ENCODE assay signal across 2 cellular contexts in the genomic region with DNA sequence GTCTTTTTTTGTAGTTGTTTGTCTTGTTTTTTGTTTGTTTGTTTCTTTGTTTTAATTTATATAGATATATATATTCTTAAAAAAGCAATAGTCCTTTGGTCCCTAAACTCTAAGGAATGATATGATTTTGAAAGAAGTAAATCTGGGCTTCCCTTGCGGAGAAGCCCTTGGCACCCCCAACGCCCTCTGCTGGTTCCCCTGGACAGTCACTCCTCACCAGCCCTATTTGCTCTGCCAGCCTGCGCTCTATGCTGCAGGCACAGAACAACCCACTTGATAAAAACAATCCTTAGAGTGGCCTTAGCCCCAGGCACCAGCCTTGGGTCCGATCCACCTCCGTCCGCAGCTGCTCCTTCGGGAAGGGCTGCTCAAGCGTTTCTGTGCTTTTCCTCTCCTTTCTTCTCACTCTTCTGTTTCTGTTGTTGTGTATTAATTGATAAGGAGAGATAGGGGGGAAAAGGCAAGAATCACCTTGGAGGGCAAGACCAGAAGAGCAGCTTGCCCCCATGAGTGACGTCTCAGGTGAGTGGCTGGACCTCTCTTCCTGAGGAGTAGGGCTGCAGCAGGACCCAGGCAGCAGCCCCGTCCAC.
A peak's percentile ranks its signal among the peaks of the same experiment; 100 is the strongest.
TF ChIP-seq lines count a peak whose summit lies in the region.

No MANE protein-coding gene starts in this region.

TF ChIP-seq in K562, 482 proteins besides CTCF, POLR2A, EP300 and RAD21 (continues in another document):
- TF ChIP-seq ZNF695 (CRISPR knock-in tag; IDR thresholded peaks at IDR 0.05) (no peak), ZFPM2 (CRISPR knock-in tag; IDR thresholded peaks at IDR 0.05) (no peak), RCOR1 (IDR thresholded peaks at IDR 0.05; ENCODE audit: borderline replicate concordance in 1 of 2, low read depth in 2 of 2, low read length in 2 of 2) (peak in 1 of 2 experiments; percentile 70; a peak in 1 of 4 replicates), ID3 (CRISPR knock-in tag; IDR thresholded peaks at IDR 0.05) (no peak), ID3 (tag; IDR thresholded peaks at IDR 0.05) (0 out of 2 replicates have a peak, but pooled peaks have one; percentile 19), ZNF518B (CRISPR knock-in tag; IDR thresholded peaks at IDR 0.05) (no peak), KLF16 (IDR thresholded peaks at IDR 0.05) (0 out of 2 replicates have a peak, but pooled peaks have one; percentile 23), NFE2 (IDR thresholded peaks at IDR 0.05; ENCODE audit: low read depth) (no peak), BCL6 (CRISPR knock-in tag; IDR thresholded peaks at IDR 0.05) (no peak), ZNF830 (CRISPR knock-in tag; IDR thresholded peaks at IDR 0.05) (no peak), XRCC3 (IDR thresholded peaks at IDR 0.05) (no peak), TRIM28 (IDR thresholded peaks at IDR 0.05) (no peak), C11orf30 (IDR thresholded peaks at IDR 0.05; ENCODE audit: low read depth) (no peak), DDX20 (tag; IDR thresholded peaks at IDR 0.05; ENCODE audit: low read depth) (no peak), CREB1 (IDR thresholded peaks at IDR 0.05) (no peak), CREB1 (CRISPR knock-in tag; IDR thresholded peaks at IDR 0.05) (no peak), U2AF1 (optimal IDR thresholded peaks at IDR 0.05; ENCODE audit: low read depth, low read length) (no peak), ZNF445 (CRISPR knock-in tag; IDR thresholded peaks at IDR 0.05; ENCODE audit: low read depth) (no peak), CBX5 (IDR thresholded peaks at IDR 0.05; ENCODE audit: borderline replicate concordance, low read depth) (no peak), ZNF586 (CRISPR knock-in tag; conservative IDR thresholded peaks at IDR 0.05) (no peak), BRCA1 (IDR thresholded peaks at IDR 0.05) (no peak), BRCA1 (CRISPR knock-in tag; IDR thresholded peaks at IDR 0.05) (no peak), ADNP (tag; IDR thresholded peaks at IDR 0.05) (no peak), MAX (CRISPR knock-in tag; IDR thresholded peaks at IDR 0.05) (no peak), GTF2E2 (tag; IDR thresholded peaks at IDR 0.05) (no peak), HNRNPH1 (optimal IDR thresholded peaks at IDR 0.05; ENCODE audit: low read depth, low read length) (no peak), NFE2L1 (tag; IDR thresholded peaks at IDR 0.05; ENCODE audit: borderline replicate concordance, low read depth) (no peak), MTA3 (IDR thresholded peaks at IDR 0.05; ENCODE audit: borderline replicate concordance) (peak; percentile 18; the same call in 1 of the 2 replicates)
- TF ChIP-seq, protein P1, sequence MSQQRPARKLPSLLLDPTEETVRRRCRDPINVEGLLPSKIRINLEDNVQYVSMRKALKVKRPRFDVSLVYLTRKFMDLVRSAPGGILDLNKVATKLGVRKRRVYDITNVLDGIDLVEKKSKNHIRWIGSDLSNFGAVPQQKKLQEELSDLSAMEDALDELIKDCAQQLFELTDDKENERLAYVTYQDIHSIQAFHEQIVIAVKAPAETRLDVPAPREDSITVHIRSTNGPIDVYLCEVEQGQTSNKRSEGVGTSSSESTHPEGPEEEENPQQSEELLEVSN (IDR thresholded peaks at IDR 0.05; ENCODE audit: borderline replicate concordance in 1 of 2, extremely low read depth in 1 of 2, insufficient read depth in 1 of 2, insufficient read length in 1 of 2, low read depth in 1 of 2, low read length in 1 of 2, poor library complexity in 1 of 2, severe bottlenecking in 1 of 2), result no peak
- TF ChIP-seq, protein P2, sequence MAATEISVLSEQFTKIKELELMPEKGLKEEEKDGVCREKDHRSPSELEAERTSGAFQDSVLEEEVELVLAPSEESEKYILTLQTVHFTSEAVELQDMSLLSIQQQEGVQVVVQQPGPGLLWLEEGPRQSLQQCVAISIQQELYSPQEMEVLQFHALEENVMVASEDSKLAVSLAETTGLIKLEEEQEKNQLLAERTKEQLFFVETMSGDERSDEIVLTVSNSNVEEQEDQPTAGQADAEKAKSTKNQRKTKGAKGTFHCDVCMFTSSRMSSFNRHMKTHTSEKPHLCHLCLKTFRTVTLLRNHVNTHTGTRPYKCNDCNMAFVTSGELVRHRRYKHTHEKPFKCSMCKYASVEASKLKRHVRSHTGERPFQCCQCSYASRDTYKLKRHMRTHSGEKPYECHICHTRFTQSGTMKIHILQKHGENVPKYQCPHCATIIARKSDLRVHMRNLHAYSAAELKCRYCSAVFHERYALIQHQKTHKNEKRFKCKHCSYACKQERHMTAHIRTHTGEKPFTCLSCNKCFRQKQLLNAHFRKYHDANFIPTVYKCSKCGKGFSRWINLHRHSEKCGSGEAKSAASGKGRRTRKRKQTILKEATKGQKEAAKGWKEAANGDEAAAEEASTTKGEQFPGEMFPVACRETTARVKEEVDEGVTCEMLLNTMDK (IDR thresholded peaks at IDR 0.05; ENCODE audit: borderline replicate concordance, insufficient read depth, low read depth, low read length, poor library complexity, severe bottlenecking), result peak; percentile 73

TF ChIP-seq in HepG2, 621 proteins besides CTCF, POLR2A, EP300 and RAD21:
- TF ChIP-seq STAG1 (CRISPR knock-in tag; IDR thresholded peaks at IDR 0.05) (peak; percentile 64), MIER3 (CRISPR knock-in tag; IDR thresholded peaks at IDR 0.05; ENCODE audit: borderline replicate concordance) (no peak), MXI1 (IDR thresholded peaks at IDR 0.05; ENCODE audit: borderline replicate concordance, low read depth, low read length) (no peak), NCOR1 (IDR thresholded peaks at IDR 0.05; ENCODE audit: borderline replicate concordance, low read length) (no peak), SMC3 (IDR thresholded peaks at IDR 0.05; ENCODE audit: low read length) (peak; percentile 63), ZNF282 (IDR thresholded peaks at IDR 0.05; ENCODE audit: partially characterized antibody) (no peak), BHLHE40 (IDR thresholded peaks at IDR 0.05; ENCODE audit: low read length) (no peak)
- TF ChIP-seq, protein P3, sequence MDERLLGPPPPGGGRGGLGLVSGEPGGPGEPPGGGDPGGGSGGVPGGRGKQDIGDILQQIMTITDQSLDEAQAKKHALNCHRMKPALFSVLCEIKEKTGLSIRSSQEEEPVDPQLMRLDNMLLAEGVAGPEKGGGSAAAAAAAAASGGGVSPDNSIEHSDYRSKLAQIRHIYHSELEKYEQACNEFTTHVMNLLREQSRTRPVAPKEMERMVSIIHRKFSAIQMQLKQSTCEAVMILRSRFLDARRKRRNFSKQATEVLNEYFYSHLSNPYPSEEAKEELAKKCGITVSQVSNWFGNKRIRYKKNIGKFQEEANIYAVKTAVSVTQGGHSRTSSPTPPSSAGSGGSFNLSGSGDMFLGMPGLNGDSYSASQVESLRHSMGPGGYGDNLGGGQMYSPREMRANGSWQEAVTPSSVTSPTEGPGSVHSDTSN (CRISPR knock-in tag; IDR thresholded peaks at IDR 0.05), result no peak
- TF ChIP-seq, protein P4, sequence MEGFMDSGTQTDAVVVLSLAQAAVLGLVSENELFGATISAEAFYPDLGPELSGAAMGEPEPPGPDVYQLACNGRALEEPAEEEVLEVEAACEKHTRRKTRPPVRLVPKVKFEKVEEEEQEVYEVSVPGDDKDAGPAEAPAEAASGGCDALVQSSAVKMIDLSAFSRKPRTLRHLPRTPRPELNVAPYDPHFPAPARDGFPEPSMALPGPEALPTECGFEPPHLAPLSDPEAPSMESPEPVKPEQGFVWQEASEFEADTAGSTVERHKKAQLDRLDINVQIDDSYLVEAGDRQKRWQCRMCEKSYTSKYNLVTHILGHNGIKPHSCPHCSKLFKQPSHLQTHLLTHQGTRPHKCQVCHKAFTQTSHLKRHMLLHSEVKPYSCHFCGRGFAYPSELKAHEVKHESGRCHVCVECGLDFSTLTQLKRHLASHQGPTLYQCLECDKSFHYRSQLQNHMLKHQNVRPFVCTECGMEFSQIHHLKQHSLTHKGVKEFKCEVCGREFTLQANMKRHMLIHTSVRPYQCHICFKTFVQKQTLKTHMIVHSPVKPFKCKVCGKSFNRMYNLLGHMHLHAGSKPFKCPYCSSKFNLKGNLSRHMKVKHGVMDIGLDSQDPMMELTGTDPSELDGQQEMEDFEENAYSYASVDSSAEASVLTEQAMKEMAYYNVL (CRISPR knock-in tag; IDR thresholded peaks at IDR 0.05; ENCODE audit: borderline replicate concordance), result no peak
- TF ChIP-seq, protein P5, sequence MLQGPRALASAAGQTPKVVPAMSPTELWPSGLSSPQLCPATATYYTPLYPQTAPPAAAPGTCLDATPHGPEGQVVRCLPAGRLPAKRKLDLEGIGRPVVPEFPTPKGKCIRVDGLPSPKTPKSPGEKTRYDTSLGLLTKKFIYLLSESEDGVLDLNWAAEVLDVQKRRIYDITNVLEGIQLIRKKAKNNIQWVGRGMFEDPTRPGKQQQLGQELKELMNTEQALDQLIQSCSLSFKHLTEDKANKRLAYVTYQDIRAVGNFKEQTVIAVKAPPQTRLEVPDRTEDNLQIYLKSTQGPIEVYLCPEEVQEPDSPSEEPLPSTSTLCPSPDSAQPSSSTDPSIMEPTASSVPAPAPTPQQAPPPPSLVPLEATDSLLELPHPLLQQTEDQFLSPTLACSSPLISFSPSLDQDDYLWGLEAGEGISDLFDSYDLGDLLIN (CRISPR knock-in tag; IDR thresholded peaks at IDR 0.05; ENCODE audit: borderline replicate concordance), result no peak
- TF ChIP-seq, protein P6, sequence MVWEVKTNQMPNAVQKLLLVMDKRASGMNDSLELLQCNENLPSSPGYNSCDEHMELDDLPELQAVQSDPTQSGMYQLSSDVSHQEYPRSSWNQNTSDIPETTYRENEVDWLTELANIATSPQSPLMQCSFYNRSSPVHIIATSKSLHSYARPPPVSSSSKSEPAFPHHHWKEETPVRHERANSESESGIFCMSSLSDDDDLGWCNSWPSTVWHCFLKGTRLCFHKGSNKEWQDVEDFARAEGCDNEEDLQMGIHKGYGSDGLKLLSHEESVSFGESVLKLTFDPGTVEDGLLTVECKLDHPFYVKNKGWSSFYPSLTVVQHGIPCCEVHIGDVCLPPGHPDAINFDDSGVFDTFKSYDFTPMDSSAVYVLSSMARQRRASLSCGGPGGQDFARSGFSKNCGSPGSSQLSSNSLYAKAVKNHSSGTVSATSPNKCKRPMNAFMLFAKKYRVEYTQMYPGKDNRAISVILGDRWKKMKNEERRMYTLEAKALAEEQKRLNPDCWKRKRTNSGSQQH (CRISPR knock-in tag; IDR thresholded peaks at IDR 0.05; ENCODE audit: low read depth), result no peak
TF ChIP-seq in HepG2: peak in this region for 2.
